ENCODE assay signal across 10 cellular contexts in genomic region chr9:122374885-122375420, GRCh38. TPM values are rescaled to one million over a fixed set of nuclear protein-coding genes. Genes with fewer than 3 reads are reported as not detected.
DNase-seq lines count a peak whose midpoint lies in the region; ATAC-seq and TF ChIP-seq lines count a peak whose summit lies in the region.
"Had no signal": no experiment of that assay in that cellular context is flagged by ENCODE, and none has a peak within 500 bp of the region (broad histone marks: within the 10 kb centered on the region; RNA-seq: fewer than 3 reads in every experiment).

No MANE protein-coding gene starts in this region.

- H3K27ac ChIP-seq in endodermal cell (ENCODE audit: low read depth, low read length), result no peak overlapping the region
- no peak overlapping the region for H3K27ac ChIP-seq in lower lobe of right lung
- H3K27ac ChIP-seq in aorta (ENCODE audit: low read depth in 1 of 2, low read length in 2 of 2), result no peak overlapping the region

- peaks cover 5% of the 10 kb centered on the region for H3K9me3 Mint-ChIP-seq in endodermal cell

- H3K27me3 Mint-ChIP-seq in endodermal cell (ENCODE audit: insufficient read depth), result peaks cover 44% of the 10 kb centered on the region

- no peaks in the 10 kb centered on the region for H3K9me3 ChIP-seq in endodermal cell (ENCODE audit: control insufficient read depth, low read length)
- H3K9me3 ChIP-seq in lower lobe of right lung, result no peaks in the 10 kb centered on the region
- H3K9me3 ChIP-seq in aorta (ENCODE audit: control insufficient read depth, low read length), result peaks cover 2% of the 10 kb centered on the region

- H3K27ac Mint-ChIP-seq in endodermal cell, result no peak overlapping the region

- ATAC-seq in lower lobe of right lung, result peak; percentile 48 to 49
- peak; percentile 81 for ATAC-seq in aorta (ENCODE audit: low FRiP score)
- no peak for ATAC-seq in GM21526 (IDR thresholded peaks at IDR 0.05; ENCODE audit: low FRiP score, unreplicated experiment)
- ATAC-seq in stimulated activated naive CD8-positive, alpha-beta T cell treated with anti-CD3 and anti-CD28 coated beads, Interleukin-15, Interleukin-2, amounts not matched to agents 100 U/mL and 50 U/mL, for 24 hours, result no peak

- no peaks in the 10 kb centered on the region for H3K36me3 ChIP-seq in endodermal cell (ENCODE audit: control insufficient read depth, insufficient read depth, low read length)
- H3K36me3 ChIP-seq in lower lobe of right lung, result no peaks in the 10 kb centered on the region
- no peaks in the 10 kb centered on the region for H3K36me3 ChIP-seq in aorta (ENCODE audit: control insufficient read depth in 1 of 2, insufficient read depth in 2 of 2, low read length in 1 of 2)

- peaks cover 22% of the 10 kb centered on the region for H3K4me1 Mint-ChIP-seq in endodermal cell

- no peaks in the 10 kb centered on the region for H3K36me3 Mint-ChIP-seq in endodermal cell (ENCODE audit: low read depth)

- H3K9ac ChIP-seq in endodermal cell (ENCODE audit: extremely low read depth, low read length, poor library complexity, severe bottlenecking), result no peak overlapping the region

- DNase-seq in NCI-H82 (lab: John Stamatoyannopoulos, UW) (peak; percentile 41), NCI-H82 treated with DMSO at 0.1 percent for 48 hours (lab: John Stamatoyannopoulos, UW; ENCODE audit: unreplicated experiment) (no peak), endodermal cell (peak; percentile 78), lower lobe of right lung (peak; percentile 62), aorta (peak; percentile 89 to 91), SIG-M5 (lab: John Stamatoyannopoulos, UW) (no peak)
- no peak for DNase-seq in stimulated activated naive CD8-positive, alpha-beta T cell treated with anti-CD3 and anti-CD28 coated beads, Interleukin-15, Interleukin-2, amounts not matched to agents 100 U/mL and 50 U/mL, for 24 hours
- DNase-seq: ACHN, NCI-H1092 treated with DMSO at 0.1 percent for 48 hours had no signal

- intact Hi-C loops in lower lobe of right lung (cut with DNase I), result no loop called here
- intact Hi-C loops in aorta (cut with DNase I), result no loop called here

- WGBS in endodermal cell (ENCODE audit: insufficient coverage in 1 of 2, insufficient read length in 1 of 2), 2 experiments, result 23 to 41% methylated on average over 4 to 14 of the region's 14 CpGs
- WGBS in aorta, 2 donors, result 11 to 17% methylated on average over 11 to 14 of the region's 14 CpGs

- TF ChIP-seq CTCF in endodermal cell (conservative IDR thresholded peaks at IDR 0.05) (no peak), lower lobe of right lung (IDR thresholded peaks at IDR 0.05) (no peak)

- H3K4me3 ChIP-seq in endodermal cell (ENCODE audit: low read length) (no peak overlapping the region), lower lobe of right lung (no peak overlapping the region), aorta (ENCODE audit: low read length in 2 of 2) (no peak overlapping the region)

- peaks cover 9% of the 10 kb centered on the region for H3K4me1 ChIP-seq in endodermal cell (ENCODE audit: control insufficient read depth, insufficient read depth, low read length)
- peaks cover 37% of the 10 kb centered on the region for H3K4me1 ChIP-seq in lower lobe of right lung
- H3K4me1 ChIP-seq in aorta (ENCODE audit: control insufficient read depth in 1 of 2, insufficient read depth in 2 of 2, low read length in 2 of 2), result no peaks in the 10 kb centered on the region

- peaks cover 51% of the 10 kb centered on the region for H3K27me3 ChIP-seq in endodermal cell (ENCODE audit: control insufficient read depth, insufficient read depth, low read length, poor library complexity, severe bottlenecking)
- peaks cover 16% of the 10 kb centered on the region for H3K27me3 ChIP-seq in lower lobe of right lung (ENCODE audit: low read depth)
- H3K27me3 ChIP-seq in aorta (ENCODE audit: control insufficient read depth in 1 of 2, insufficient read depth in 2 of 2, low read length in 1 of 2), result no peaks in the 10 kb centered on the region

- peak overlapping the region; percentile 3 for H3K4me3 Mint-ChIP-seq in endodermal cell

RNA-seq across cellular contexts. Expression of gene PTGS1, which starts 4.1 kb away (rescaled TPM):
- total RNA-seq in endodermal cell, result 1 to 10 TPM in 1 of 2 donors, under 1 TPM in 1; 0.84 to 1.1 TPM
- 2.6 TPM for polyA plus RNA-seq in endodermal cell (2013, experiment 1 of 2)
- polyA plus RNA-seq in endodermal cell (2013, experiment 2 of 2), result 2.0 TPM
- total RNA-seq in lower lobe of right lung, result 14.9 TPM
- 10 to 100 TPM; 10.4 to 20.3 TPM for total RNA-seq in aorta
- 1 to 10 TPM; 3.1 to 5.9 TPM for polyA plus RNA-seq in aorta

Comparison
In these comparisons a context has a peak if more than half of its experiments do, and no peak if none do; other contexts are left out.
1. DNase-seq: peak in NCI-H82 (single experiment), endodermal cell (single experiment), lower lobe of right lung (single experiment) and aorta (2 of 2); none in NCI-H82 treated with DMSO at 0.1 percent for 48 hours (single experiment), stimulated activated naive CD8-positive, alpha-beta T cell treated with anti-CD3 and anti-CD28 coated beads, Interleukin-15, Interleukin-2, amounts not matched to agents 100 U/mL and 50 U/mL, for 24 hours (single experiment) and SIG-M5 (single experiment).
2. ATAC-seq: peak in lower lobe of right lung (2 of 2) and aorta (single experiment); none in GM21526 (single experiment) and stimulated activated naive CD8-positive, alpha-beta T cell treated with anti-CD3 and anti-CD28 coated beads, Interleukin-15, Interleukin-2, amounts not matched to agents 100 U/mL and 50 U/mL, for 24 hours (single experiment).